Comparison of ENCODE assay signal across 1 cellular context in the genomic region with DNA sequence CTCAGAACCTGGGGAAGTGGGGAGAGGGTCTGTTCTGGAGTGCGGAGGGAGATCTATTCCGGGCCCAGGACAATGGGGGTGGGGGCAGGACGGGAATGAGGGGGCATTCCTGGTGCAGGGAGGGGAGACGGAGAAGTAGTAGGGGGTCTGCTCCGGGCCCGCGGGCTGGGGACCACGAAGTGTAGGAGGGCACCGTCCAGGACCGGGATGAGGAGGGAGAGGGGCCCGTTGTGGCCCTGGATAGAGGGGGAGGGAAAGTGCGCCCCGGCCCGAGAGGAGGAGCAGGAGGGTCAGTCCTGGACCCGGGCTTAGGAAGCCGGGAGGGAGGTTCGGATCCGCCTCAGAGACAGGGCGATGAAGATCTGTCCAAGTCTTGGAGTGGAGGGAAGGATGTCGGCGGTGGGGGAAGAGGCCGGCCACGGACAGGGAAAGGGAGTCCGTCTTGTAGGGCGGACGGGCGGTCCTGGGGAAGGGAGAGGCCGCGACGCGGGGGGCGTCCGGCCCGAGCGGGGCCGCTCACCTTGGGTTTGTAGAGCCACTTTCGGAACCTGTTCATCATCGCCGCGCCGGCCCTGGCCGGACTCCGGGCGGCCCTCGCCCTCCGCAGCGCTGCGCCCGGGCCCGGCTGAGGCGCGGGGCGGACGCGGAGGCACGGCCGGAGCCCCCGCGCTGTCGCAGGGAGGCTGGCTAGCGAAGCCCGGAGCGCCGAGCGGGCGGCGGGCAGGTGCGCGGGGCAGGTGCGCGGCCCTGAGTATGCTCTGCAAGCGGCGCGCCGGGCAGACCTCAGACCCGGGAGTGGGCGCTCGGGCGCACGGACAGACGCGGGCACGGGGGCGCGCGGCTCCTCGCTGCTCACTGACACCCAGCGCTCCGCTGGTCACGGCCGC.
A peak's percentile ranks its signal among the peaks of the same experiment; 100 is the strongest.
TF ChIP-seq lines count a peak whose summit lies in the region.

A gene (minus strand): TSS at position 881 of the 887 bp plus-strand sequence. CDS start 322 bp downstream, at position 559.

TF ChIP-seq in GM23338, 12 proteins besides CTCF, POLR2A, EP300 and RAD21 (continued from another document):
- TF ChIP-seq, protein P1, sequence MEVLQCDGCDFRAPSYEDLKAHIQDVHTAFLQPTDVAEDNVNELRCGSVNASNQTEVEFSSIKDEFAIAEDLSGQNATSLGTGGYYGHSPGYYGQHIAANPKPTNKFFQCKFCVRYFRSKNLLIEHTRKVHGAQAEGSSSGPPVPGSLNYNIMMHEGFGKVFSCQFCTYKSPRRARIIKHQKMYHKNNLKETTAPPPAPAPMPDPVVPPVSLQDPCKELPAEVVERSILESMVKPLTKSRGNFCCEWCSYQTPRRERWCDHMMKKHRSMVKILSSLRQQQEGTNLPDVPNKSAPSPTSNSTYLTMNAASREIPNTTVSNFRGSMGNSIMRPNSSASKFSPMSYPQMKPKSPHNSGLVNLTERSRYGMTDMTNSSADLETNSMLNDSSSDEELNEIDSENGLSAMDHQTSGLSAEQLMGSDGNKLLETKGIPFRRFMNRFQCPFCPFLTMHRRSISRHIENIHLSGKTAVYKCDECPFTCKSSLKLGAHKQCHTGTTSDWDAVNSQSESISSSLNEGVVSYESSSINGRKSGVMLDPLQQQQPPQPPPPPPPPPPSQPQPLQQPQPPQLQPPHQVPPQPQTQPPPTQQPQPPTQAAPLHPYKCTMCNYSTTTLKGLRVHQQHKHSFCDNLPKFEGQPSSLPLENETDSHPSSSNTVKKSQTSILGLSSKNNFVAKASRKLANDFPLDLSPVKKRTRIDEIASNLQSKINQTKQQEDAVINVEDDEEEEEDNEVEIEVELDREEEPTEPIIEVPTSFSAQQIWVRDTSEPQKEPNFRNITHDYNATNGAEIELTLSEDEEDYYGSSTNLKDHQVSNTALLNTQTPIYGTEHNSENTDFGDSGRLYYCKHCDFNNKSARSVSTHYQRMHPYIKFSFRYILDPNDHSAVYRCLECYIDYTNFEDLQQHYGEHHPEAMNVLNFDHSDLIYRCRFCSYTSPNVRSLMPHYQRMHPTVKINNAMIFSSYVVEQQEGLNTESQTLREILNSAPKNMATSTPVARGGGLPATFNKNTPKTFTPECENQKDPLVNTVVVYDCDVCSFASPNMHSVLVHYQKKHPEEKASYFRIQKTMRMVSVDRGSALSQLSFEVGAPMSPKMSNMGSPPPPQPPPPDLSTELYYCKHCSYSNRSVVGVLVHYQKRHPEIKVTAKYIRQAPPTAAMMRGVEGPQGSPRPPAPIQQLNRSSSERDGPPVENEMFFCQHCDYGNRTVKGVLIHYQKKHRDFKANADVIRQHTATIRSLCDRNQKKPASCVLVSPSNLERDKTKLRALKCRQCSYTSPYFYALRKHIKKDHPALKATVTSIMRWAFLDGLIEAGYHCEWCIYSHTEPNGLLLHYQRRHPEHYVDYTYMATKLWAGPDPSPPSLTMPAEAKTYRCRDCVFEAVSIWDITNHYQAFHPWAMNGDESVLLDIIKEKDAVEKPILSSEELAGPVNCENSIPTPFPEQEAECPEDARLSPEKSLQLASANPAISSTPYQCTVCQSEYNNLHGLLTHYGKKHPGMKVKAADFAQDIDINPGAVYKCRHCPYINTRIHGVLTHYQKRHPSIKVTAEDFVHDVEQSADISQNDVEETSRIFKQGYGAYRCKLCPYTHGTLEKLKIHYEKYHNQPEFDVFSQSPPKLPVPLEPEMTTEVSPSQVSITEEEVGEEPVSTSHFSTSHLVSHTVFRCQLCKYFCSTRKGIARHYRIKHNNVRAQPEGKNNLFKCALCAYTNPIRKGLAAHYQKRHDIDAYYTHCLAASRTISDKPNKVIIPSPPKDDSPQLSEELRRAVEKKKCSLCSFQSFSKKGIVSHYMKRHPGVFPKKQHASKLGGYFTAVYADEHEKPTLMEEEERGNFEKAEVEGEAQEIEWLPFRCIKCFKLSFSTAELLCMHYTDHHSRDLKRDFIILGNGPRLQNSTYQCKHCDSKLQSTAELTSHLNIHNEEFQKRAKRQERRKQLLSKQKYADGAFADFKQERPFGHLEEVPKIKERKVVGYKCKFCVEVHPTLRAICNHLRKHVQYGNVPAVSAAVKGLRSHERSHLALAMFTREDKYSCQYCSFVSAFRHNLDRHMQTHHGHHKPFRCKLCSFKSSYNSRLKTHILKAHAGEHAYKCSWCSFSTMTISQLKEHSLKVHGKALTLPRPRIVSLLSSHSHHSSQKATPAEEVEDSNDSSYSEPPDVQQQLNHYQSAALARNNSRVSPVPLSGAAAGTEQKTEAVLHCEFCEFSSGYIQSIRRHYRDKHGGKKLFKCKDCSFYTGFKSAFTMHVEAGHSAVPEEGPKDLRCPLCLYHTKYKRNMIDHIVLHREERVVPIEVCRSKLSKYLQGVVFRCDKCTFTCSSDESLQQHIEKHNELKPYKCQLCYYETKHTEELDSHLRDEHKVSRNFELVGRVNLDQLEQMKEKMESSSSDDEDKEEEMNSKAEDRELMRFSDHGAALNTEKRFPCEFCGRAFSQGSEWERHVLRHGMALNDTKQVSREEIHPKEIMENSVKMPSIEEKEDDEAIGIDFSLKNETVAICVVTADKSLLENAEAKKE (CRISPR knock-in tag; IDR thresholded peaks at IDR 0.05), result no peak
- TF ChIP-seq EZH2 (IDR thresholded peaks at IDR 0.05; ENCODE audit: low read depth, unreplicated experiment), result peak; percentile 80
TF ChIP-seq in GM23338: peak in this region for 1.
